In genomic region chr6:147508871-147509608, GRCh38 we compare ENCODE assay signal across 9 cellular contexts. TPM values are rescaled to one million over a fixed set of nuclear protein-coding genes. Genes with fewer than 3 reads are reported as not detected.
DNase-seq lines count a peak whose midpoint lies in the region; ATAC-seq and TF ChIP-seq lines count a peak whose summit lies in the region.
"Had no signal": no experiment of that assay in that cellular context is flagged by ENCODE, and none has a peak within 500 bp of the region (broad histone marks: within the 10 kb centered on the region; RNA-seq: fewer than 3 reads in every experiment).

No MANE protein-coding gene starts in this region.

- H3K4me3 ChIP-seq in RWPE2 (ENCODE audit: severe bottlenecking) = peak overlapping the region; percentile 41
- peak overlapping the region; percentile 67 for H3K4me3 ChIP-seq in fibroblast of the aortic adventitia (ENCODE audit: low read depth, low read length)
- H3K4me3 ChIP-seq in MM.1S (ENCODE audit: low read length) = no peak overlapping the region

- H3K4me1 Mint-ChIP-seq in osteocyte (ENCODE audit: unreplicated experiment) = peaks cover 28% of the 10 kb centered on the region

- no peaks in the 10 kb centered on the region for H3K27me3 Mint-ChIP-seq in osteocyte (ENCODE audit: unreplicated experiment)

- H3K36me3 Mint-ChIP-seq in osteocyte (ENCODE audit: unreplicated experiment) = peaks cover 2% of the 10 kb centered on the region

- no peak overlapping the region for H2AFZ ChIP-seq in MM.1S (ENCODE audit: low read length)

- H3K9me3 ChIP-seq in RWPE2 (ENCODE audit: severe bottlenecking) = no peaks in the 10 kb centered on the region
- H3K9me3 ChIP-seq in MM.1S (replicated peaks; ENCODE audit: insufficient read depth, low read length) = no peaks in the 10 kb centered on the region
- H3K9me3 ChIP-seq: body of pancreas had no signal

- no peak overlapping the region for H3K4me2 ChIP-seq in MM.1S (ENCODE audit: low read depth, low read length)

- peak; percentile 20 for ATAC-seq in GM18511 (IDR thresholded peaks at IDR 0.05; ENCODE audit: unreplicated experiment)
- peak; percentile 15 for ATAC-seq in RWPE2 (ENCODE audit: low read depth)

- H3K4me1 ChIP-seq in RWPE2 (ENCODE audit: insufficient read depth, poor library complexity, severe bottlenecking) (no peaks in the 10 kb centered on the region), MM.1S (ENCODE audit: low read length) (no peaks in the 10 kb centered on the region)

- H3K9ac ChIP-seq in MM.1S (ENCODE audit: low read length) = no peak overlapping the region

- H3K36me3 ChIP-seq in RWPE2 (ENCODE audit: low read depth) (no peaks in the 10 kb centered on the region), MM.1S (replicated peaks; ENCODE audit: insufficient read depth, low read length) (no peaks in the 10 kb centered on the region)

- no peaks in the 10 kb centered on the region for H3F3A ChIP-seq in MM.1S (ENCODE audit: insufficient read depth, low read length)

- H3K27ac ChIP-seq in 22Rv1 (no peak overlapping the region), RWPE2 (ENCODE audit: poor library complexity, severe bottlenecking) (no peak overlapping the region), MM.1S (ENCODE audit: low read length) (no peak overlapping the region)

- no peaks in the 10 kb centered on the region for H3K9me3 Mint-ChIP-seq in osteocyte (ENCODE audit: unreplicated experiment)

- TF ChIP-seq CTCF in 22Rv1 (IDR thresholded peaks at IDR 0.05) = peak; percentile 55
- TF ChIP-seq CTCF in RWPE2 (IDR thresholded peaks at IDR 0.05; ENCODE audit: poor library complexity, severe bottlenecking) = no peak
- no peak for TF ChIP-seq CTCF in fibroblast of the aortic adventitia (IDR thresholded peaks at IDR 0.05; ENCODE audit: insufficient read depth, low read length)
- peak; percentile 35 for TF ChIP-seq CTCF in osteocyte (IDR thresholded peaks at IDR 0.05)
- no peak for TF ChIP-seq CTCF in MM.1S (IDR thresholded peaks at IDR 0.05; ENCODE audit: low read length)

- H3K27me3 ChIP-seq in RWPE2 (ENCODE audit: insufficient read depth, poor library complexity, severe bottlenecking) = peaks cover 32% of the 10 kb centered on the region
- no peaks in the 10 kb centered on the region; the same call in none of the 2 replicates for H3K27me3 ChIP-seq in MM.1S (replicated peaks; ENCODE audit: insufficient read depth, low read length)
- H3K27me3 ChIP-seq: body of pancreas had no signal

- H4K20me1 ChIP-seq in MM.1S (ENCODE audit: insufficient read depth, low read length) = no peaks in the 10 kb centered on the region

- DNase-seq in RWPE2 (ENCODE audit: low spot score) (no peak), fibroblast of the aortic adventitia (ENCODE audit: low read depth) (no peak), osteocyte (ENCODE audit: extremely low spot score, unreplicated experiment) (no peak), mucosa of gallbladder (ENCODE audit: low spot score) (no peak), MM.1S (no peak), medulla oblongata (ENCODE audit: extremely low spot score) (no peak)

- H3K9me2 ChIP-seq in MM.1S (replicated peaks; ENCODE audit: insufficient read depth, low read length) = no peaks in the 10 kb centered on the region

- H3K4me3 Mint-ChIP-seq in osteocyte (ENCODE audit: unreplicated experiment) = peak overlapping the region; percentile 93

- H3K79me2 ChIP-seq in MM.1S (ENCODE audit: low read length) = no peaks in the 10 kb centered on the region

- peak overlapping the region; percentile 76 for H3K27ac Mint-ChIP-seq in osteocyte (ENCODE audit: unreplicated experiment)

RNA-seq across cellular contexts. Expression of gene SAMD5, which starts 0.6 kb away (rescaled TPM):
- total RNA-seq in fibroblast of the aortic adventitia (ENCODE audit: low replicate concordance) (0.09 and 0.16 TPM in 2 replicates), osteocyte (15.8 and 18.6 TPM in 2 replicates), mucosa of gallbladder (7.3 TPM)

Comparison
In these comparisons a context has a peak if more than half of its experiments do, and no peak if none do; other contexts are left out.
1. CTCF ChIP-seq: peak in 22Rv1 (single experiment) and osteocyte (single experiment); none in RWPE2 (single experiment), fibroblast of the aortic adventitia (single experiment) and MM.1S (single experiment).